Comparison of ENCODE assay signal across 8 cellular contexts in the genomic region with DNA sequence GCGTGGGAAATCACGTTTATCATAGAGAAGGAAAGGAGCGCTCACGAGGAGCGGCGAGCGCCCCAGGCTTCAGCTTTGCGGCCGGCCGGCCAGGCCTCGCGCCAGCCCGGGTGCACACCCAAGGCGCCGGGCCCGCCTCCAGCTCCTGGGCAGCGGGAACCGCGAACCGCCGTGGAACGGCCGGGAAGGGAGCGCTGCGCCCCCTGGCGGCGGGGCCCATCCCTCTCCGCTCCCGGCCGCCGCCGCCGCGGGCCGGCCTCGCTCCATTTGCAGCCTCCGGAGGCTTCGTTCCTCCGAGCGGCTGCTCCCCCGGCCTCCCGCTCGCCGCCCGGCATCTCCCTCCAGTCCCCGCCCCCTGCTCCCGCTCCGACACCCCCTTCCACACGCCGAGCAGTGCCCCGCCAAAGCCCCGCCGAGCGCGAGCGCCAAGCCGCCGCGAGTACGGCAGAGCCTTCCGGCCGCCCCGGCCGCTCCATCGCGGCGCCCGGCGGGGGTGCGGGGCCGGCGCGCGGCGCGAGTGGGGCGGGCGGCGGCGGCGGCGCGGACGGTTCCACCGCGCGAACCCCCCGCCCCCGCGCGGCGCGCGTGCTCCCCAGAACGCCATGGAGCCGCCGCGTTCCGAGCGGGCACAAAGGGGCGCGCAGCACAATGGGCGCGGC. TPM values are rescaled to one million over a fixed set of nuclear protein-coding genes. Genes with fewer than 3 reads are reported as not detected.
DNase-seq lines count a peak whose midpoint lies in the region; ATAC-seq, FAIRE-seq and TF ChIP-seq lines count a peak whose summit lies in the region.

No MANE protein-coding gene starts in this region.

- no peaks in the 10 kb centered on the region for H3K36me3 Mint-ChIP-seq in stimulated activated memory B cell treated with anti-CD40 and anti-IgM and Interleukin-4, amounts not matched to agents 10 μg/mL and 1 μg/mL and 100 μg/mL, for 72 hours

- H3K27ac Mint-ChIP-seq in stimulated activated memory B cell treated with anti-CD40 and anti-IgM and Interleukin-4, amounts not matched to agents 10 μg/mL and 1 μg/mL and 100 μg/mL, for 72 hours: peak overlapping the region; percentile 19

- H3K4me3 ChIP-seq in esophagus muscularis mucosa: peak overlapping the region; percentile 64 to 90 (median 72)

- 1% methylated on average over 67 of the region's 104 CpGs for WGBS in esophagus muscularis mucosa

- FAIRE-seq in D721Med (lab: Jason Lieb, UNC): no peak

- peaks cover 6% of the 10 kb centered on the region for H3K27me3 Mint-ChIP-seq in stimulated activated memory B cell treated with anti-CD40 and anti-IgM and Interleukin-4, amounts not matched to agents 10 μg/mL and 1 μg/mL and 100 μg/mL, for 72 hours

- H3K36me3 ChIP-seq in esophagus muscularis mucosa: no peaks in the 10 kb centered on the region

- TF ChIP-seq EP300 in esophagus muscularis mucosa (IDR thresholded peaks at IDR 0.05): no peak

- TF ChIP-seq POLR2A in esophagus muscularis mucosa (IDR thresholded peaks at IDR 0.05; ENCODE audit: low read depth): no peak

- H3K4me1 ChIP-seq in esophagus muscularis mucosa: peaks cover 15 to 25% (median 23%) of the 10 kb centered on the region in 4 donors

- peak; percentile 62 for TF ChIP-seq CTCF in D721Med (IDR thresholded peaks at IDR 0.05; ENCODE audit: insufficient read depth, missing control alignments)
- peak; percentile 79 for TF ChIP-seq CTCF in GM20000 (IDR thresholded peaks at IDR 0.05; ENCODE audit: extremely low read depth, missing control alignments)
- TF ChIP-seq CTCF in esophagus muscularis mucosa (IDR thresholded peaks at IDR 0.05): peak; percentile 80 to 96 (median 90)

- DNase-seq in D721Med (ENCODE audit: insufficient read length, low spot score) (peak; percentile 57), GM20000 (ENCODE audit: low spot score) (peak; percentile 94), HT1080 (ENCODE audit: low read depth) (peak; percentile 80), OCI-M1 (lab: John Stamatoyannopoulos, UW) (peak; percentile 93), esophagus muscularis mucosa (ENCODE audit: extremely low spot score) (no peak), myocyte (ENCODE audit: low read depth) (peak; percentile 90)
- DNase-seq in activated T-cell treated with anti-CD3 and anti-CD28 coated beads, Interleukin-2, amount 50 U/mL, for 48 hours: peak; percentile 81 to 86

- H3K27me3 ChIP-seq in esophagus muscularis mucosa: peaks cover 0 to 26% (median 0%) of the 10 kb centered on the region in 4 donors

- no peaks in the 10 kb centered on the region for H3K9me3 ChIP-seq in esophagus muscularis mucosa

- peak overlapping the region; percentile 61 to 79 (median 72) for H3K27ac ChIP-seq in esophagus muscularis mucosa (replicated peaks in 1 of 4)

- H3K4me1 Mint-ChIP-seq in stimulated activated memory B cell treated with anti-CD40 and anti-IgM and Interleukin-4, amounts not matched to agents 10 μg/mL and 1 μg/mL and 100 μg/mL, for 72 hours: peaks cover 20% of the 10 kb centered on the region

- peak; percentile 86 for ATAC-seq in stimulated activated memory B cell treated with anti-CD40 and anti-IgM and Interleukin-4, amounts not matched to agents 10 μg/mL and 1 μg/mL and 100 μg/mL, for 72 hours

- peak overlapping the region; percentile 74 for H3K4me3 Mint-ChIP-seq in stimulated activated memory B cell treated with anti-CD40 and anti-IgM and Interleukin-4, amounts not matched to agents 10 μg/mL and 1 μg/mL and 100 μg/mL, for 72 hours

- H3K9me3 Mint-ChIP-seq in stimulated activated memory B cell treated with anti-CD40 and anti-IgM and Interleukin-4, amounts not matched to agents 10 μg/mL and 1 μg/mL and 100 μg/mL, for 72 hours: no peaks in the 10 kb centered on the region

- intact Hi-C loops in esophagus muscularis mucosa (cut with DNase I): loop anchor here (2.0 kb wide), 1 partner anchor 86 kb away; a partner anchor contains a TSS

RNA-seq across cellular contexts. Expression of a gene that starts 1.0 kb away (rescaled TPM):
- 4.7 and 6.6 TPM in 2 replicates for total RNA-seq in HT1080 (2014; rRNA removed; shearing (Covaris generic))
- 3.4 and 3.8 TPM in 2 replicates for polyA plus RNA-seq in HT1080 (2015; cell fraction: cytosol; rRNA removed)
- 3.5 and 3.8 TPM in 2 replicates for polyA plus RNA-seq in HT1080 (2015; cell fraction: nucleus; rRNA removed)
- total RNA-seq in esophagus muscularis mucosa (1 to 10 TPM in 3 of 4 donors, under 1 TPM in 1; 0.83 to 2.4 (median 1.6) TPM), myocyte (2.2 and 2.6 TPM in 2 replicates)
- 1.2 TPM for polyA plus RNA-seq in myocyte (2012)
